8 cellular contexts compared by ENCODE assay signal in the genomic region with DNA sequence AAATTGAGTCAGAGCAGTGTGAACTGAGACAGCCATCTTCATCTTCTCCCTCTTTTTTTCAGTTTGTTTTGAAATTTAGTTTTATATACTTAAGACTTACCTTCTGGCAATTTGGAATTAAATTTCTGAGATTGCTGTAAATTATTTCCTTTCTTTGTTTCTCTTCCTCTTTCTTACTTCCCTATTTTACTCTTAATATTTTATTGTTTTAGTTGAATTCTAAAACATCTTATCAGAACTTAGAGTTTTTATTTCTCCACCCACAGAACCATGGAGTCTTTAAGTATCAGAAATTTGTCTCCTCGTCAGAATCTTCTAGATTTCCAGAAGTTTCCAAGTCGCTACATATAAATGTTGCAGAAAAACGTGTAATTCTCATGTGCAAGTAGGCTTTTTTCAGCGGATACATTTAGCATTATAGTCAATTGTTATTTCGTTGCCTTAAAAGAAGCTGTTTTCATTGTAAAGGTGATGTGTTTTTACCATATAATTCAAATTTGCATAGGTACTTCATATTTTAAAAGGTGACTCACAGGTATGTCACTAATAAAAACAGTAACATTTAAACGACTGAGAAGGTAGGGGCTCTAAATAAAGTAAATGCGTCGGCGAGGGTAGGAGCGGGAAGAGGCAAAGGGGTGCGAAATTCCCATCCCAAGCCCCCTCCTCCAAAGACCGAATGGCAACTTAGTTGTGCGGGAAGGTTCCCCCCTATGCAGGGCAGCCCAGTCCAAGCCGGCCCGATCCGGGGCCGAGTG. TPM values are rescaled to one million over a fixed set of nuclear protein-coding genes. Genes with fewer than 3 reads are reported as not detected.
DNase-seq lines count a peak whose midpoint lies in the region; ATAC-seq and TF ChIP-seq lines count a peak whose summit lies in the region.

No MANE protein-coding gene starts in this region.

- peak; percentile 1 for ATAC-seq in HG03066 (IDR thresholded peaks at IDR 0.05; ENCODE audit: low read depth, unreplicated experiment)
- no peak for ATAC-seq in activated B cell treated with CpG ODN at 0.5 μM for 24 hours (ENCODE audit: low read depth)
- ATAC-seq in left ventricle myocardium superior, result peak; percentile 63

- H4K20me1 ChIP-seq in BLaER1 (peaks cover 32% of the 10 kb centered on the region), smooth muscle cell (ENCODE audit: low read depth) (no peaks in the 10 kb centered on the region)

- H3K9ac ChIP-seq in BLaER1 (peak overlapping the region; percentile 55), smooth muscle cell (ENCODE audit: low read depth) (peak overlapping the region; percentile 90)

- H3K27ac ChIP-seq in BLaER1 (no peak overlapping the region), smooth muscle cell (ENCODE audit: low read depth) (peak overlapping the region; percentile 75)

- H3K36me3 ChIP-seq in BLaER1 (no peaks in the 10 kb centered on the region), smooth muscle cell (ENCODE audit: low read depth) (no peaks in the 10 kb centered on the region)

- peaks cover 2% of the 10 kb centered on the region for H3K36me3 Mint-ChIP-seq in activated B cell treated with CpG ODN at 0.5 μM for 24 hours (ENCODE audit: low read depth)

- H2AFZ ChIP-seq in smooth muscle cell (ENCODE audit: low read depth), result peak overlapping the region; percentile 99

- peaks cover 18% of the 10 kb centered on the region for H3K4me1 ChIP-seq in BLaER1
- peaks cover 4% of the 10 kb centered on the region for H3K4me1 ChIP-seq in smooth muscle cell (ENCODE audit: low read depth)

- H3K27ac Mint-ChIP-seq in activated B cell treated with CpG ODN at 0.5 μM for 24 hours, result no peak overlapping the region

- H3K27me3 ChIP-seq in BLaER1, result peaks cover 48% of the 10 kb centered on the region
- H3K27me3 ChIP-seq in smooth muscle cell (ENCODE audit: low read depth), result no peaks in the 10 kb centered on the region

- peaks cover 42% of the 10 kb centered on the region for H3K27me3 Mint-ChIP-seq in activated B cell treated with CpG ODN at 0.5 μM for 24 hours

- WGBS in smooth muscle cell (ENCODE audit: low lambda C conversion rate), result 11% methylated on average over 17 of the region's 17 CpGs

- peak overlapping the region; percentile 85 for H3K4me3 Mint-ChIP-seq in activated B cell treated with CpG ODN at 0.5 μM for 24 hours

- H3K9me3 Mint-ChIP-seq in activated B cell treated with CpG ODN at 0.5 μM for 24 hours, result no peaks in the 10 kb centered on the region

- no peak for TF ChIP-seq CTCF in activated B cell treated with CpG ODN at 0.5 μM for 24 hours (IDR thresholded peaks at IDR 0.05)
- TF ChIP-seq CTCF in smooth muscle cell (IDR thresholded peaks at IDR 0.05; ENCODE audit: borderline replicate concordance, insufficient read depth, poor library complexity, severe bottlenecking), result no peak

- POLR2A ChIA-PET in activated B cell treated with CpG ODN at 0.5 μM for 24 hours (lab: Charles Lee), result no interaction called here

- H3K4me3 ChIP-seq in BLaER1 (peak overlapping the region; percentile 76), smooth muscle cell (peak overlapping the region; percentile 95)

- peaks cover 20% of the 10 kb centered on the region for H3K4me1 Mint-ChIP-seq in activated B cell treated with CpG ODN at 0.5 μM for 24 hours

- H3F3A ChIP-seq in smooth muscle cell (ENCODE audit: low read depth), result peaks cover 4% of the 10 kb centered on the region

- peak overlapping the region; percentile 99 for H3K4me2 ChIP-seq in BLaER1
- peak overlapping the region; percentile 98 for H3K4me2 ChIP-seq in smooth muscle cell

- DNase-seq in activated B cell treated with CpG ODN at 0.5 μM for 24 hours (no peak), left ventricle myocardium superior (no peak), smooth muscle cell (lab: John Stamatoyannopoulos, UW; ENCODE audit: unreplicated experiment) (no peak), dermis blood vessel endothelial cell (no peak), NCI-H345 treated with DMSO at 0.1 percent for 48 hours (lab: John Stamatoyannopoulos, UW; ENCODE audit: unreplicated experiment) (no peak)
- no peak for DNase-seq in stimulated activated CD4-positive, alpha-beta T cell treated with anti-CD3 and anti-CD28 coated beads, Interleukin-4, amount 100 ng/mL, for 4 hours

- H3K79me2 ChIP-seq in smooth muscle cell (ENCODE audit: low read depth), result peaks cover 7% of the 10 kb centered on the region

- CTCF ChIA-PET in activated B cell treated with CpG ODN at 0.5 μM for 24 hours (lab: Charles Lee), result no interaction called here

- intact Hi-C loops in activated B cell treated with CpG ODN at 0.5 μM for 24 hours (cut with micrococcal nuclease), result loop anchor here (2.0 to 5.0 kb wide), 2 partner anchors 147 to 466 kb away; partner anchors contain the start of genes SENP6 and TMEM30A
- intact Hi-C loops in left ventricle myocardium superior (cut with micrococcal nuclease), result no loop called here

- H3K9me3 ChIP-seq in BLaER1 (no peaks in the 10 kb centered on the region), smooth muscle cell (replicated peaks; ENCODE audit: low read depth) (no peaks in the 10 kb centered on the region)

RNA-seq across cellular contexts. Expression of gene MYO6, which starts 0.9 kb away (rescaled TPM):
- total RNA-seq in activated B cell treated with CpG ODN at 0.5 μM for 24 hours, result 0.42 and 0.44 TPM in 2 replicates
- total RNA-seq in left ventricle myocardium superior, result 5.5 TPM
- total RNA-seq in smooth muscle cell, result 18.1 and 22.1 TPM in 2 replicates
- 10.6 and 19.9 TPM in 2 replicates for polyA plus RNA-seq in smooth muscle cell
- total RNA-seq in dermis blood vessel endothelial cell, result 34.4 and 67.2 TPM in 2 replicates
